ENCODE assay signal across 1 cellular context in genomic region chr15:30903497-30904187, GRCh38.
TF ChIP-seq lines count a peak whose summit lies in the region.

Gene FAN1, plus strand, starts transcription at chr15:30903915. Its CDS starts 749 bp downstream, at chr15:30904664.

TF ChIP-seq in WTC11, 78 proteins besides CTCF, POLR2A, EP300 and RAD21 (continued from another document and continues in another):
- TF ChIP-seq HMGA2 (CRISPR knock-in tag; IDR thresholded peaks at IDR 0.05) (no peak), ETV6 (CRISPR knock-in tag; IDR thresholded peaks at IDR 0.05) (peak; percentile 90), HMGXB4 (CRISPR knock-in tag; IDR thresholded peaks at IDR 0.05) (peak; percentile 74; the same call in 1 of the 2 replicates), ZNF317 (CRISPR knock-in tag; IDR thresholded peaks at IDR 0.05; ENCODE audit: borderline replicate concordance, low read depth) (no peak), E2F4 (CRISPR knock-in tag; IDR thresholded peaks at IDR 0.05; ENCODE audit: borderline replicate concordance, low read depth) (peak; percentile 57), TEAD1 (CRISPR knock-in tag; IDR thresholded peaks at IDR 0.05) (peak; percentile 89), ZNF138 (CRISPR knock-in tag; conservative IDR thresholded peaks at IDR 0.05) (0 out of 2 replicates have a peak, but pooled peaks have one; percentile 58), ARID4B (CRISPR knock-in tag; IDR thresholded peaks at IDR 0.05; ENCODE audit: borderline replicate concordance) (peak; percentile 92), USF2 (CRISPR knock-in tag; IDR thresholded peaks at IDR 0.05) (0 out of 2 replicates have a peak, but pooled peaks have one; percentile 33), MAX (CRISPR knock-in tag; IDR thresholded peaks at IDR 0.05) (peak; percentile 93), ZBTB21 (CRISPR knock-in tag; IDR thresholded peaks at IDR 0.05; ENCODE audit: borderline replicate concordance) (peak; percentile 64; the same call in 1 of the 2 replicates), FOXP4 (CRISPR knock-in tag; IDR thresholded peaks at IDR 0.05) (peak; percentile 93), ZNF512 (CRISPR knock-in tag; IDR thresholded peaks at IDR 0.05; ENCODE audit: borderline replicate concordance) (0 out of 2 replicates have a peak, but pooled peaks have one; percentile 26), FOXJ3 (CRISPR knock-in tag; IDR thresholded peaks at IDR 0.05; ENCODE audit: borderline replicate concordance) (no peak), CREM (CRISPR knock-in tag; IDR thresholded peaks at IDR 0.05) (no peak; the same call in 1 of the 2 replicates), GABPB1 (CRISPR knock-in tag; IDR thresholded peaks at IDR 0.05) (peak; percentile 74), SMAD4 (CRISPR knock-in tag; IDR thresholded peaks at IDR 0.05) (no peak), NFE2L1 (CRISPR knock-in tag; IDR thresholded peaks at IDR 0.05) (peak; percentile 91), GRHL2 (CRISPR knock-in tag; IDR thresholded peaks at IDR 0.05; ENCODE audit: insufficient replicate concordance, severe bottlenecking) (no peak), RORB (CRISPR knock-in tag; IDR thresholded peaks at IDR 0.05) (no peak), ZNF423 (CRISPR knock-in tag; IDR thresholded peaks at IDR 0.05) (peak; percentile 68), ZNF425 (CRISPR knock-in tag; conservative IDR thresholded peaks at IDR 0.05) (no peak), MYBL2 (CRISPR knock-in tag; IDR thresholded peaks at IDR 0.05) (peak; percentile 90; the same call in 1 of the 2 replicates), ZNF416 (CRISPR knock-in tag; IDR thresholded peaks at IDR 0.05) (no peak), SP1 (CRISPR knock-in tag; conservative IDR thresholded peaks at IDR 0.05) (peak; percentile 86), ZNF396 (CRISPR knock-in tag; IDR thresholded peaks at IDR 0.05; ENCODE audit: borderline replicate concordance) (no peak), ATF3 (CRISPR knock-in tag; conservative IDR thresholded peaks at IDR 0.05) (no peak), FOXK1 (CRISPR knock-in tag; IDR thresholded peaks at IDR 0.05) (peak; percentile 93), ZNF219 (CRISPR knock-in tag; IDR thresholded peaks at IDR 0.05; ENCODE audit: borderline replicate concordance) (no peak), E2F5 (CRISPR knock-in tag; IDR thresholded peaks at IDR 0.05) (peak; percentile 73; the same call in 1 of the 2 replicates), MLX (CRISPR knock-in tag; IDR thresholded peaks at IDR 0.05) (no peak), ZSCAN18 (CRISPR knock-in tag; IDR thresholded peaks at IDR 0.05) (no peak), IRF2 (CRISPR knock-in tag; IDR thresholded peaks at IDR 0.05; ENCODE audit: borderline replicate concordance, low read depth) (no peak), STAT6 (CRISPR knock-in tag; conservative IDR thresholded peaks at IDR 0.05; ENCODE audit: low read depth) (0 out of 2 replicates have a peak, but pooled peaks have one; percentile 64), TCF7 (CRISPR knock-in tag; IDR thresholded peaks at IDR 0.05; ENCODE audit: low read depth) (peak; percentile 75; the same call in 1 of the 2 replicates), TP53 (CRISPR knock-in tag; IDR thresholded peaks at IDR 0.05) (0 out of 2 replicates have a peak, but pooled peaks have one; percentile 59)
